ENCODE assay signal across 8 cellular contexts in the genomic region with DNA sequence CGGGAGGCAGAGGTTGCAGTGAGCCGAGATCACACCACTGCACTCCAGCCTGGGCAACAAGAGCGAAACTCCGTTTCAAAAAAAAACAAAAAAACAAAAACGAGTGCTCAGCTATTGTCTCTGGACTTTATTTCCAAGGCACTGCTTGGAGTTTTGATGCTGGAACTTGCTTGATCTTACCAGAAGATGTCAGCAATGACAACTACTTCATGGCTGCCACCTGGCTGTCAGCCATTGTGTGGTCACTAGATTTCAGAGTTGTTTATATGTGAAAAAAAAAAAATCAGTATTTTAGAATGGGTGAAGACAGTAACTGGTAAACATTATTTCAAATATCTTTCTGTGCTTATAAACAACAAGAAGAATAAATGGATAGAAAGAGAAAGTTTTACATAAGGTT.
DNase-seq lines count a peak whose midpoint lies in the region; ATAC-seq lines count a peak whose summit lies in the region.

No MANE protein-coding gene starts in this region.

- H3K4me3 Mint-ChIP-seq in stimulated activated naive CD8-positive, alpha-beta T cell treated with anti-CD3 and anti-CD28 coated beads, Interleukin-15, amount 100 ng/mL, for 72 hours, result no peak overlapping the region

- no peaks in the 10 kb centered on the region for H3K27me3 Mint-ChIP-seq in stimulated activated naive CD8-positive, alpha-beta T cell treated with anti-CD3 and anti-CD28 coated beads, Interleukin-15, amount 100 ng/mL, for 72 hours

- H3K27ac Mint-ChIP-seq in stimulated activated naive CD8-positive, alpha-beta T cell treated with anti-CD3 and anti-CD28 coated beads, Interleukin-15, amount 100 ng/mL, for 72 hours, result no peak overlapping the region

- peak in 1 of 2 donors; percentile 28 for DNase-seq in stimulated activated naive CD8-positive, alpha-beta T cell treated with anti-CD3 and anti-CD28 coated beads, Interleukin-15, amount 100 ng/mL, for 72 hours
- no peak for DNase-seq in stimulated activated naive CD8-positive, alpha-beta T cell treated with anti-CD3 and anti-CD28 coated beads, Interleukin-15, Interleukin-2, amounts not matched to agents 100 U/mL and 50 U/mL, for 24 hours
- DNase-seq in NCI-H1694 treated with DMSO at 0.1 percent for 48 hours (lab: John Stamatoyannopoulos, UW) (peak; percentile 32), left kidney (ENCODE audit: low read depth, low spot score) (peak; percentile 44), AG20443 (ENCODE audit: low spot score) (no peak)
- DNase-seq in activated effector memory CD4-positive, alpha-beta T cell treated with Interleukin-2 at 50 U/mL for 16 hours, result peak; percentile 18

- ATAC-seq in stimulated activated naive CD8-positive, alpha-beta T cell treated with anti-CD3 and anti-CD28 coated beads, Interleukin-15, amount 100 ng/mL, for 72 hours, result peak; percentile 66
- no peak for ATAC-seq in stimulated activated naive CD8-positive, alpha-beta T cell treated with anti-CD3 and anti-CD28 coated beads, Interleukin-15, Interleukin-2, amounts not matched to agents 100 U/mL and 50 U/mL, for 24 hours
- no peak for ATAC-seq in HG03095 (IDR thresholded peaks at IDR 0.05; ENCODE audit: unreplicated experiment)
- no peak for ATAC-seq in HG02678 (IDR thresholded peaks at IDR 0.05; ENCODE audit: unreplicated experiment)

- H3K9me3 Mint-ChIP-seq in stimulated activated naive CD8-positive, alpha-beta T cell treated with anti-CD3 and anti-CD28 coated beads, Interleukin-15, amount 100 ng/mL, for 72 hours, result no peaks in the 10 kb centered on the region

- no peaks in the 10 kb centered on the region for H3K4me1 Mint-ChIP-seq in stimulated activated naive CD8-positive, alpha-beta T cell treated with anti-CD3 and anti-CD28 coated beads, Interleukin-15, amount 100 ng/mL, for 72 hours

Comparison
In these comparisons a context has a peak if more than half of its experiments do, and no peak if none do; other contexts are left out.
1. DNase-seq: peak in NCI-H1694 treated with DMSO at 0.1 percent for 48 hours (single experiment), activated effector memory CD4-positive, alpha-beta T cell treated with Interleukin-2 at 50 U/mL for 16 hours (single experiment) and left kidney (single experiment); none in stimulated activated naive CD8-positive, alpha-beta T cell treated with anti-CD3 and anti-CD28 coated beads, Interleukin-15, Interleukin-2, amounts not matched to agents 100 U/mL and 50 U/mL, for 24 hours (single experiment) and AG20443 (single experiment).